Comparison of ENCODE assay signal across 1 cellular context in the genomic region with DNA sequence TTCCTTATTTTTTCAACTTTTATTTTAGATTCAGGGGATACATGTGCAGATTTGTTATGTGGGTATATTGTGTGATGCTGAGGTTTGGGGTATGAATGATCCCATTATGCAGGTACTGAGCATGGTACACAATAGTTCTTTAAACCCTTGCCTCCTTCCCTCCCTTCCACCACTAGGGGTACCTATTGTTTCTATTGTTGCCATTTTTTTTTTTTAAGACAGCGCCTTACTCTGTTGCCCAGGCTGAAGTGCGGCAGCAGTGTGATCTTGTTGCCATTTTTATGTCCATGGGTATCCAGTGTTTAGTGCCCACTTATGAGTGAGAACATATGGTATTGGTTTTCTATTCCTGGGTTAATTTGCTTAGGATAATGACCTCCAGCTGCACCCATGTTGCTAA.
TF ChIP-seq lines count a peak whose summit lies in the region.

No MANE protein-coding gene starts in this region.

TF ChIP-seq in H1, 55 proteins besides CTCF, POLR2A, EP300 and RAD21:
- no peak for TF ChIP-seq YY1 (IDR thresholded peaks at IDR 0.05; ENCODE audit: low read depth, low read length)
- TF ChIP-seq POU5F1 (IDR thresholded peaks at IDR 0.05; ENCODE audit: low read depth, low read length), result no peak
- no peak for TF ChIP-seq HDAC2 (IDR thresholded peaks at IDR 0.05; ENCODE audit: borderline replicate concordance in 1 of 2, low read depth in 2 of 2, low read length in 2 of 2)
- TF ChIP-seq CREB1 (IDR thresholded peaks at IDR 0.05), result no peak
